1 cellular context compared by ENCODE assay signal in the genomic region with DNA sequence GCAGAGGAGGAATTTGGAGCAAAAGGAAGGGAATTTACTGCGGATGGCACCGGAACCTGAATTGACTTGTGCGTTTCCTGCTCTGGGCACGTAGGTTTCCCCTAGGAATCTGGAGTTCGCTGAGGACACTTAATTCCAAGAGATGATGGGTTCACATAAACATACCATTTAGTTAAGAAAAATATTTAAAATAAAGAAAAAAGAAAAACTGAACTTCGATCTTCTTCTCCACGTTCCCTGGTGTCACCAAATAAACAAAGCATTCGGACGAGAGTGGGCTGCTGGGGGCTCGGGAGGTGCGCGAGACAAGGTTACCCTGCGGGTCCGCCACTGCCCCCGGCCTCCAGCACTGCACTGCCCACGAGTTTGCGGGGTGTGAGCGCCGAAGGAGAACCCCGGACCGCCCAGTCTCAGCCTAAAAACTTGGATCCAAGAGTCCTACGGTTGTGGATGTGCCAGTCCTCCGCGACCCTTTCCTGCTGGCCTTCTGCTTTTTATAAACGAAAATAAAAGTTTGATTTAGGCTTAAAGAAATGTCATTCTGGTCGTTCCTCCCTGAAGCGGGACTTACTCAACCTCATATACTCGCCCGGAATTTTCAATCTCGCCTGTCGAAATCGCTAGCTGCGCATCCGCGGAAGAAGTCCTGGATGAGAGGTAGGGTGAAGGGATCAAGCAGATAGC.
TF ChIP-seq lines count a peak whose summit lies in the region.

No MANE protein-coding gene starts in this region.

TF ChIP-seq in K562, 482 proteins besides CTCF, POLR2A, EP300 and RAD21 (continued from another document):
- TF ChIP-seq, protein P1, sequence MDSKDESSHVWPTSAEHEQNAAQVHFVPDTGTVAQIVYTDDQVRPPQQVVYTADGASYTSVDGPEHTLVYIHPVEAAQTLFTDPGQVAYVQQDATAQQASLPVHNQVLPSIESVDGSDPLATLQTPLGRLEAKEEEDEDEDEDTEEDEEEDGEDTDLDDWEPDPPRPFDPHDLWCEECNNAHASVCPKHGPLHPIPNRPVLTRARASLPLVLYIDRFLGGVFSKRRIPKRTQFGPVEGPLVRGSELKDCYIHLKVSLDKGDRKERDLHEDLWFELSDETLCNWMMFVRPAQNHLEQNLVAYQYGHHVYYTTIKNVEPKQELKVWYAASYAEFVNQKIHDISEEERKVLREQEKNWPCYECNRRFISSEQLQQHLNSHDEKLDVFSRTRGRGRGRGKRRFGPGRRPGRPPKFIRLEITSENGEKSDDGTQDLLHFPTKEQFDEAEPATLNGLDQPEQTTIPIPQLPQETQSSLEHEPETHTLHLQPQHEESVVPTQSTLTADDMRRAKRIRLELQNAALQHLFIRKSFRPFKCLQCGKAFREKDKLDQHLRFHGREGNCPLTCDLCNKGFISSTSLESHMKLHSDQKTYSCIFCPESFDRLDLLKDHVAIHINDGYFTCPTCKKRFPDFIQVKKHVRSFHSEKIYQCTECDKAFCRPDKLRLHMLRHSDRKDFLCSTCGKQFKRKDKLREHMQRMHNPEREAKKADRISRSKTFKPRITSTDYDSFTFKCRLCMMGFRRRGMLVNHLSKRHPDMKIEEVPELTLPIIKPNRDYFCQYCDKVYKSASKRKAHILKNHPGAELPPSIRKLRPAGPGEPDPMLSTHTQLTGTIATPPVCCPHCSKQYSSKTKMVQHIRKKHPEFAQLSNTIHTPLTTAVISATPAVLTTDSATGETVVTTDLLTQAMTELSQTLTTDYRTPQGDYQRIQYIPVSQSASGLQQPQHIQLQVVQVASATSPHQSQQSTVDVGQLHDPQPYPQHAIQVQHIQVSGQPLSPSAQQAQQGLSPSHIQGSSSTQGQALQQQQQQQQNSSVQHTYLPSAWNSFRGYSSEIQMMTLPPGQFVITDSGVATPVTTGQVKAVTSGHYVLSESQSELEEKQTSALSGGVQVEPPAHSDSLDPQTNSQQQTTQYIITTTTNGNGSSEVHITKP (IDR thresholded peaks at IDR 0.05; ENCODE audit: partially characterized antibody): peak; percentile 14
- TF ChIP-seq GABPA (tag; conservative IDR thresholded peaks at IDR 0.05; ENCODE audit: low read depth): 0 out of 2 replicates have a peak, but pooled peaks have one; percentile 9
